In the genomic region with DNA sequence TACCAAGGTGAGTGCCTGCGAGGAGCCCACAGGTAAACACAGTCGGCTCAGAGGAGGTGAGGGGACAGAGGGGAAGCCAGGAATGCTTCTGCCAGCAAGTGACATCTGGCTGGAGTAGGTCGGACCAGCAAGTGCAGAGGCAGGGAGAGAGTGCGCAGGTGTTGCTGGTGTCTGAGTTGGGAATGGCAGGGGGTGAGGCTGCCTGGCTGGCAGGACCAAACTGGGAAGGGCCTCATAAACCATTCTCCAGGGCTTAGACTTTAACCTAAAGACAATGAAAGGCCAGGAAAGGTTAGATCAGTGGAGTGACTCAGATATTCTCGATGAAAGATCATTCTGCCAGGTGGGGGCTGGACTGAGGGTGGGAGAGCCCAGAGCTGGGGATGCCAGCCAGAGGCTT, we compare ENCODE assay signal across 14 cellular contexts.
DNase-seq lines count a peak whose midpoint lies in the region; ATAC-seq and TF ChIP-seq lines count a peak whose summit lies in the region.
"Had no signal": no experiment of that assay in that cellular context is flagged by ENCODE, and none has a peak within 500 bp of the region (broad histone marks: within the 10 kb centered on the region; RNA-seq: fewer than 3 reads in every experiment).

No MANE protein-coding gene starts in this region.

- peaks cover 15% of the 10 kb centered on the region; the same call in 1 of the 2 replicates for H3K79me2 ChIP-seq in HCT116 (ENCODE audit: insufficient read depth, low read length)

- H3K27me3 ChIP-seq in HCT116 (ENCODE audit: insufficient read depth, low read length), result no peaks in the 10 kb centered on the region
- H3K27me3 ChIP-seq in colonic mucosa, result no peaks in the 10 kb centered on the region
- H3K27me3 ChIP-seq: BLaER1 had no signal

- peaks cover 8% of the 10 kb centered on the region for H3K27me3 Mint-ChIP-seq in neural crest cell (ENCODE audit: low read depth)
- H3K27me3 Mint-ChIP-seq: activated B cell treated with CpG ODN at 0.5 μM for 24 hours had no signal

- H3K9me3 Mint-ChIP-seq in neural crest cell, result no peaks in the 10 kb centered on the region
- H3K9me3 Mint-ChIP-seq: activated B cell treated with CpG ODN at 0.5 μM for 24 hours; activated T-cell treated with anti-CD3 and anti-CD28 coated beads, Interleukin-2, amount 50 U/mL, for 4 hours had no signal

- no peak overlapping the region for H2AFZ ChIP-seq in HCT116 (ENCODE audit: low read depth, low read length, poor library complexity, severe bottlenecking)
- H2AFZ ChIP-seq: parathyroid adenoma had no signal

- RAD21 ChIA-PET in HCT116 (lab: Charles Lee; ENCODE audit: low non-redundant PET in 1 of 2, low total read pairs in 2 of 2, uncharacterized antibody in 2 of 2, unreplicated experiment in 2 of 2), result no interaction called here

- BruUV-seq in HCT116 (replicated peaks; lab: Mats Ljungman, UMichigan), result no TSS peak

- POLR2A ChIA-PET in HCT116 (lab: Charles Lee), result no interaction called here

- peak overlapping the region; percentile 23; the same call in 1 of the 2 replicates for H3K4me2 ChIP-seq in HCT116 (ENCODE audit: low read length)
- H3K4me2 ChIP-seq: BLaER1 had no signal

- H3K27ac ChIP-seq in C4-2B (peak overlapping the region; percentile 50; the same call in 1 of the 2 replicates), HCT116 (ENCODE audit: low read depth, low read length) (no peak overlapping the region), colonic mucosa (peak overlapping the region; percentile 90)
- H3K27ac ChIP-seq: BLaER1, parathyroid adenoma had no signal

- TF ChIP-seq CTCF in C4-2B (conservative IDR thresholded peaks at IDR 0.05) (no peak), HCT116 (IDR thresholded peaks at IDR 0.05 in 2 of 3, conservative IDR thresholded peaks at IDR 0.05 in 1 of 3; ENCODE audit: borderline replicate concordance in 1 of 3, insufficient read depth in 1 of 3, low read depth in 2 of 3, low read length in 2 of 3) (no peak), colonic mucosa (IDR thresholded peaks at IDR 0.05) (no peak), neural crest cell (conservative IDR thresholded peaks at IDR 0.05) (no peak)

- H3K36me3 Mint-ChIP-seq in neural crest cell (ENCODE audit: low read depth), result no peaks in the 10 kb centered on the region

- H3K4me1 ChIP-seq in HCT116 (ENCODE audit: control insufficient read depth in 1 of 2, insufficient read depth in 2 of 2, low read length in 2 of 2), result peaks cover 37 to 49% of the 10 kb centered on the region in 2 experiments
- peaks cover 63% of the 10 kb centered on the region for H3K4me1 ChIP-seq in colonic mucosa

- TF ChIP-seq POLR2A in HCT116 (IDR thresholded peaks at IDR 0.05; ENCODE audit: borderline replicate concordance, extremely low read depth, insufficient read depth, insufficient read length), result no peak

- H3K4me1 Mint-ChIP-seq in neural crest cell, result peaks cover 32% of the 10 kb centered on the region

- ATAC-seq in HCT116, result no peak
- ATAC-seq in HG03460 (IDR thresholded peaks at IDR 0.05; ENCODE audit: unreplicated experiment), result no peak
- no peak for ATAC-seq in HG02884 (IDR thresholded peaks at IDR 0.05; ENCODE audit: unreplicated experiment)
- ATAC-seq: activated T-cell treated with anti-CD3 and anti-CD28 coated beads, Interleukin-2, amount 50 U/mL, for 4 hours had no signal

- CTCF ChIA-PET in HCT116 (lab: Charles Lee), result no interaction called here

- H3K9ac ChIP-seq in HCT116 (ENCODE audit: low read length) (no peak overlapping the region), colonic mucosa (ENCODE audit: low read depth in 2 of 2, low read length in 2 of 2) (peak overlapping the region in 1 of 2 donors; percentile 81)
- H3K9ac ChIP-seq: BLaER1, parathyroid adenoma had no signal

- no peaks in the 10 kb centered on the region for H4K20me1 ChIP-seq in HCT116 (ENCODE audit: insufficient read depth)

- no peak for TF ChIP-seq RAD21 in HCT116 (IDR thresholded peaks at IDR 0.05; ENCODE audit: low read depth)

- H3K4me3 Mint-ChIP-seq in neural crest cell, result no peak overlapping the region
- H3K4me3 Mint-ChIP-seq: activated B cell treated with CpG ODN at 0.5 μM for 24 hours; activated T-cell treated with anti-CD3 and anti-CD28 coated beads, Interleukin-2, amount 50 U/mL, for 4 hours had no signal

- DNase-seq in HCT116 (ENCODE audit: low read depth, low spot score) (no peak), colonic mucosa (peak; percentile 87), neural crest cell (ENCODE audit: low read depth, low spot score) (no peak), COR-L47 (lab: John Stamatoyannopoulos, UW) (no peak)
- DNase-seq in stimulated activated CD4-positive, alpha-beta T cell treated with anti-CD3 and anti-CD28 coated beads, Interleukin-15, amount 100 ng/mL, for 24 hours, result no peak
- DNase-seq: activated B cell treated with CpG ODN at 0.5 μM for 24 hours; activated T-cell treated with anti-CD3 and anti-CD28 coated beads, Interleukin-2, amount 50 U/mL, for 4 hours; GOT3; NCI-H2029 treated with DMSO at 0.1 percent for 48 hours had no signal

- H3K27ac Mint-ChIP-seq in neural crest cell (ENCODE audit: unreplicated experiment), result peak overlapping the region; percentile 75
- H3K27ac Mint-ChIP-seq: activated B cell treated with CpG ODN at 0.5 μM for 24 hours had no signal

- intact Hi-C loops in HCT116 (cut with micrococcal nuclease), result no loop called here
- intact Hi-C loops in colonic mucosa (cut with DNase I), result no loop called here

- H3K4me3 ChIP-seq in HCT116 (replicated peaks in 1 of 2; ENCODE audit: low read depth in 1 of 2, low read length in 2 of 2) (no peak overlapping the region), colonic mucosa (no peak overlapping the region)
- H3K4me3 ChIP-seq: BLaER1 had no signal

- H3K9me3 ChIP-seq in HCT116 (ENCODE audit: control insufficient read depth in 1 of 2, insufficient read depth in 1 of 2, low read depth in 1 of 2, low read length in 2 of 2) (no peaks in the 10 kb centered on the region), colonic mucosa (no peaks in the 10 kb centered on the region)
- H3K9me3 ChIP-seq: BLaER1 had no signal

- H3K36me3 ChIP-seq in HCT116 (ENCODE audit: control insufficient read depth in 1 of 2, insufficient read depth in 2 of 2, low read length in 2 of 2), result no peaks in the 10 kb centered on the region
- no peaks in the 10 kb centered on the region for H3K36me3 ChIP-seq in colonic mucosa

- H3K9me2 ChIP-seq in HCT116 (ENCODE audit: insufficient read depth), result no peaks in the 10 kb centered on the region

TF ChIP-seq in HCT116, 20 proteins besides CTCF, POLR2A, EP300 and RAD21:
- no peak for TF ChIP-seq SIN3A (IDR thresholded peaks at IDR 0.05; ENCODE audit: low read depth)
- TF ChIP-seq, protein P1, sequence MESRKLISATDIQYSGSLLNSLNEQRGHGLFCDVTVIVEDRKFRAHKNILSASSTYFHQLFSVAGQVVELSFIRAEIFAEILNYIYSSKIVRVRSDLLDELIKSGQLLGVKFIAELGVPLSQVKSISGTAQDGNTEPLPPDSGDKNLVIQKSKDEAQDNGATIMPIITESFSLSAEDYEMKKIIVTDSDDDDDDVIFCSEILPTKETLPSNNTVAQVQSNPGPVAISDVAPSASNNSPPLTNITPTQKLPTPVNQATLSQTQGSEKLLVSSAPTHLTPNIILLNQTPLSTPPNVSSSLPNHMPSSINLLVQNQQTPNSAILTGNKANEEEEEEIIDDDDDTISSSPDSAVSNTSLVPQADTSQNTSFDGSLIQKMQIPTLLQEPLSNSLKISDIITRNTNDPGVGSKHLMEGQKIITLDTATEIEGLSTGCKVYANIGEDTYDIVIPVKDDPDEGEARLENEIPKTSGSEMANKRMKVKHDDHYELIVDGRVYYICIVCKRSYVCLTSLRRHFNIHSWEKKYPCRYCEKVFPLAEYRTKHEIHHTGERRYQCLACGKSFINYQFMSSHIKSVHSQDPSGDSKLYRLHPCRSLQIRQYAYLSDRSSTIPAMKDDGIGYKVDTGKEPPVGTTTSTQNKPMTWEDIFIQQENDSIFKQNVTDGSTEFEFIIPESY (IDR thresholded peaks at IDR 0.05; ENCODE audit: extremely low read depth, insufficient replicate concordance, low read length), result no peak
- no peak for TF ChIP-seq SP1 (IDR thresholded peaks at IDR 0.05; ENCODE audit: low read depth)
- TF ChIP-seq EGR1 (IDR thresholded peaks at IDR 0.05; ENCODE audit: low read depth), result no peak
- TF ChIP-seq, protein P2, sequence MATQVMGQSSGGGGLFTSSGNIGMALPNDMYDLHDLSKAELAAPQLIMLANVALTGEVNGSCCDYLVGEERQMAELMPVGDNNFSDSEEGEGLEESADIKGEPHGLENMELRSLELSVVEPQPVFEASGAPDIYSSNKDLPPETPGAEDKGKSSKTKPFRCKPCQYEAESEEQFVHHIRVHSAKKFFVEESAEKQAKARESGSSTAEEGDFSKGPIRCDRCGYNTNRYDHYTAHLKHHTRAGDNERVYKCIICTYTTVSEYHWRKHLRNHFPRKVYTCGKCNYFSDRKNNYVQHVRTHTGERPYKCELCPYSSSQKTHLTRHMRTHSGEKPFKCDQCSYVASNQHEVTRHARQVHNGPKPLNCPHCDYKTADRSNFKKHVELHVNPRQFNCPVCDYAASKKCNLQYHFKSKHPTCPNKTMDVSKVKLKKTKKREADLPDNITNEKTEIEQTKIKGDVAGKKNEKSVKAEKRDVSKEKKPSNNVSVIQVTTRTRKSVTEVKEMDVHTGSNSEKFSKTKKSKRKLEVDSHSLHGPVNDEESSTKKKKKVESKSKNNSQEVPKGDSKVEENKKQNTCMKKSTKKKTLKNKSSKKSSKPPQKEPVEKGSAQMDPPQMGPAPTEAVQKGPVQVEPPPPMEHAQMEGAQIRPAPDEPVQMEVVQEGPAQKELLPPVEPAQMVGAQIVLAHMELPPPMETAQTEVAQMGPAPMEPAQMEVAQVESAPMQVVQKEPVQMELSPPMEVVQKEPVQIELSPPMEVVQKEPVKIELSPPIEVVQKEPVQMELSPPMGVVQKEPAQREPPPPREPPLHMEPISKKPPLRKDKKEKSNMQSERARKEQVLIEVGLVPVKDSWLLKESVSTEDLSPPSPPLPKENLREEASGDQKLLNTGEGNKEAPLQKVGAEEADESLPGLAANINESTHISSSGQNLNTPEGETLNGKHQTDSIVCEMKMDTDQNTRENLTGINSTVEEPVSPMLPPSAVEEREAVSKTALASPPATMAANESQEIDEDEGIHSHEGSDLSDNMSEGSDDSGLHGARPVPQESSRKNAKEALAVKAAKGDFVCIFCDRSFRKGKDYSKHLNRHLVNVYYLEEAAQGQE (IDR thresholded peaks at IDR 0.05; ENCODE audit: low read depth), result no peak
- TF ChIP-seq FOSL1 (IDR thresholded peaks at IDR 0.05; ENCODE audit: low read depth), result no peak
- TF ChIP-seq ZNF274 (IDR thresholded peaks at IDR 0.05; ENCODE audit: low read depth, low read length), result no peak
- TF ChIP-seq JUND (IDR thresholded peaks at IDR 0.05), result no peak
- no peak for TF ChIP-seq CEBPB (IDR thresholded peaks at IDR 0.05; ENCODE audit: low read depth)
- TF ChIP-seq TCF7L2 (IDR thresholded peaks at IDR 0.05; ENCODE audit: borderline replicate concordance, extremely low read depth, insufficient read depth, insufficient read length), result no peak
- no peak for TF ChIP-seq ELF1 (IDR thresholded peaks at IDR 0.05; ENCODE audit: borderline replicate concordance, low read depth)
- TF ChIP-seq POLR2AphosphoS5 (IDR thresholded peaks at IDR 0.05; ENCODE audit: low read depth, low read length), result no peak
